ENCODE assay signal across 12 cellular contexts in genomic region chr10:13990392-13990805, GRCh38.
DNase-seq lines count a peak whose midpoint lies in the region; ATAC-seq and TF ChIP-seq lines count a peak whose summit lies in the region.
"Had no signal": no experiment of that assay in that cellular context is flagged by ENCODE, and none has a peak within 500 bp of the region (broad histone marks: within the 10 kb centered on the region; RNA-seq: fewer than 3 reads in every experiment).

No MANE protein-coding gene starts in this region.

- no peak for TF ChIP-seq CTCF in LNCaP clone FGC (IDR thresholded peaks at IDR 0.05; ENCODE audit: control insufficient read depth, extremely low read depth, insufficient read depth)
- no peak for TF ChIP-seq CTCF in endodermal cell (conservative IDR thresholded peaks at IDR 0.05)
- TF ChIP-seq CTCF in suprapubic skin (IDR thresholded peaks at IDR 0.05), result no peak

- H3K4me3 Mint-ChIP-seq in endodermal cell, result no peak overlapping the region
- H3K4me3 Mint-ChIP-seq: activated CD8-positive, alpha-beta T cell treated with anti-CD3 and anti-CD28 coated beads for 36 hours had no signal

- H3K9me3 Mint-ChIP-seq in endodermal cell, result no peaks in the 10 kb centered on the region
- H3K9me3 Mint-ChIP-seq: activated CD8-positive, alpha-beta T cell treated with anti-CD3 and anti-CD28 coated beads for 36 hours had no signal

- H3K9ac ChIP-seq in endodermal cell (ENCODE audit: extremely low read depth, low read length, poor library complexity, severe bottlenecking), result no peak overlapping the region

- no peaks in the 10 kb centered on the region for H3K36me3 ChIP-seq in endodermal cell (ENCODE audit: control insufficient read depth, insufficient read depth, low read length)
- no peaks in the 10 kb centered on the region for H3K36me3 ChIP-seq in suprapubic skin
- H3K36me3 ChIP-seq: neutrophil had no signal

- H3K36me3 Mint-ChIP-seq in endodermal cell (ENCODE audit: low read depth), result no peaks in the 10 kb centered on the region

- in situ Hi-C loops in ACHN (cut with HindIII; ENCODE audit: low pct_ligation_motif_present, low pct_unique_long_range_greater_than_20kb, low sequenced_read_pairs), result no loop called here

- H3K27ac ChIP-seq in endodermal cell (ENCODE audit: low read depth, low read length) (peak overlapping the region; percentile 68), suprapubic skin (peak overlapping the region; percentile 70)
- H3K27ac ChIP-seq: neutrophil had no signal

- no peaks in the 10 kb centered on the region for H3K27me3 Mint-ChIP-seq in endodermal cell (ENCODE audit: insufficient read depth)
- H3K27me3 Mint-ChIP-seq: activated CD8-positive, alpha-beta T cell treated with anti-CD3 and anti-CD28 coated beads for 36 hours had no signal

- no peak for TF ChIP-seq POLR2A in suprapubic skin (IDR thresholded peaks at IDR 0.05)

- ATAC-seq in HG02884 (IDR thresholded peaks at IDR 0.05; ENCODE audit: unreplicated experiment) (no peak), GM19324 (IDR thresholded peaks at IDR 0.05; ENCODE audit: low FRiP score, unreplicated experiment) (no peak), HG02885 (IDR thresholded peaks at IDR 0.05; ENCODE audit: poor library complexity, unreplicated experiment) (no peak)
- ATAC-seq: activated CD8-positive, alpha-beta T cell treated with anti-CD3 and anti-CD28 coated beads for 36 hours; HCT116 had no signal

- DNase-seq in LNCaP clone FGC (ENCODE audit: low read depth) (peak; percentile 90), endodermal cell (no peak), lung microvascular endothelial cell (ENCODE audit: low read depth in 2 of 2) (peak; percentile 91 to 95), suprapubic skin (ENCODE audit: low spot score in 2 of 2) (no peak), ACHN (no peak)
- DNase-seq: activated CD8-positive, alpha-beta T cell treated with anti-CD3 and anti-CD28 coated beads for 36 hours; NCI-H2081 treated with DMSO at 0.1 percent for 48 hours had no signal

- H3K9me3 ChIP-seq in endodermal cell (ENCODE audit: control insufficient read depth, low read length) (no peaks in the 10 kb centered on the region), suprapubic skin (no peaks in the 10 kb centered on the region)
- H3K9me3 ChIP-seq: neutrophil had no signal

- 49 to 82% methylated on average over 11 to 12 of the region's 12 CpGs for WGBS in endodermal cell (ENCODE audit: insufficient coverage in 1 of 2, insufficient read length in 1 of 2), 2 experiments
- 31% methylated on average over 12 of the region's 12 CpGs for WGBS in suprapubic skin

- H3K4me1 ChIP-seq in endodermal cell (ENCODE audit: control insufficient read depth, insufficient read depth, low read length), result no peaks in the 10 kb centered on the region
- H3K4me1 ChIP-seq in suprapubic skin, result peaks cover 36% of the 10 kb centered on the region

- H3K4me1 Mint-ChIP-seq in endodermal cell, result peaks cover 8% of the 10 kb centered on the region

- H3K27me3 ChIP-seq in endodermal cell (ENCODE audit: control insufficient read depth, insufficient read depth, low read length, poor library complexity, severe bottlenecking), result no peaks in the 10 kb centered on the region
- no peaks in the 10 kb centered on the region for H3K27me3 ChIP-seq in suprapubic skin
- H3K27me3 ChIP-seq: neutrophil had no signal

- no peak for TF ChIP-seq EP300 in suprapubic skin (IDR thresholded peaks at IDR 0.05)

- no peak overlapping the region for H3K27ac Mint-ChIP-seq in endodermal cell
- H3K27ac Mint-ChIP-seq: activated CD8-positive, alpha-beta T cell treated with anti-CD3 and anti-CD28 coated beads for 36 hours had no signal

- H3K4me3 ChIP-seq in LNCaP clone FGC (ENCODE audit: low read depth, low read length), result peak overlapping the region; percentile 38
- H3K4me3 ChIP-seq in endodermal cell (ENCODE audit: low read length), result no peak overlapping the region
- peak overlapping the region; percentile 19 for H3K4me3 ChIP-seq in suprapubic skin

Comparison
In these comparisons a context has a peak if more than half of its experiments do, and no peak if none do; other contexts are left out.
1. DNase-seq: peak in LNCaP clone FGC (single experiment) and lung microvascular endothelial cell (2 of 2); none in endodermal cell (single experiment), suprapubic skin (0 of 2) and ACHN (single experiment).